In genomic region chr18:74499633-74500032, GRCh38 we compare ENCODE assay signal across 8 cellular contexts. TPM values are rescaled to one million over a fixed set of nuclear protein-coding genes. Genes with fewer than 3 reads are reported as not detected.
DNase-seq lines count a peak whose midpoint lies in the region; ATAC-seq and TF ChIP-seq lines count a peak whose summit lies in the region.

No MANE protein-coding gene starts in this region.

- no peaks in the 10 kb centered on the region for H3K9me3 ChIP-seq in breast epithelium

- H3K27ac ChIP-seq in breast epithelium = peak overlapping the region; percentile 71 to 74

- TF ChIP-seq POLR2A in breast epithelium (IDR thresholded peaks at IDR 0.05) = no peak

- intact Hi-C loops in breast epithelium (cut with DNase I; ENCODE audit: low total_unique reads) = no loop called here

- H3K4me3 ChIP-seq in breast epithelium = peak overlapping the region; percentile 17 to 52 (median 25)

- H3K4me1 ChIP-seq in breast epithelium = no peaks in the 10 kb centered on the region

- H3K36me3 ChIP-seq in breast epithelium = no peaks in the 10 kb centered on the region

- H3K27me3 ChIP-seq in breast epithelium = no peaks in the 10 kb centered on the region

- no peak for TF ChIP-seq CTCF in breast epithelium (IDR thresholded peaks at IDR 0.05)

- peak; percentile 18 for DNase-seq in A172 (ENCODE audit: low spot score)
- peak; percentile 21 for DNase-seq in T follicular helper cell (ENCODE audit: low read depth)
- DNase-seq in breast epithelium (ENCODE audit: low spot score in 2 of 2) = peak; percentile 38 to 84
- peak; percentile 85 for DNase-seq in kidney tubule cell (ENCODE audit: low spot score)
- DNase-seq in stimulated activated CD8-positive, alpha-beta memory T cell treated with anti-CD3 and anti-CD28 coated beads, Interleukin-12 subunit alpha, Interleukin-12 subunit beta, amount 100 ng/mL, for 4 hours (ENCODE audit: low read depth) = peak; percentile 18
- no peak for DNase-seq in DMS53 treated with DMSO at 0.1 percent for 48 hours (lab: John Stamatoyannopoulos, UW; ENCODE audit: unreplicated experiment)

- peak; percentile 42 for ATAC-seq in GM19035 (IDR thresholded peaks at IDR 0.05; ENCODE audit: unreplicated experiment)
- peak; percentile 36 for ATAC-seq in HG03175 (IDR thresholded peaks at IDR 0.05; ENCODE audit: unreplicated experiment)

RNA-seq across cellular contexts. Expression of gene CNDP2, which starts 3.5 kb away (rescaled TPM):
- 48.9 and 59.9 TPM in 2 replicates for total RNA-seq in A172 (2014; rRNA removed; shearing (Covaris generic))
- 100 to 1,000 TPM in 1 of 3 donors, 10 to 100 TPM in 2; 81.0 to 104 (median 95.7) TPM for total RNA-seq in breast epithelium

RNA-seq across cellular contexts. Expression of gene CNDP1, which starts 34.7 kb away (rescaled TPM):
- not detected in 2 replicates for total RNA-seq in A172 (2014; rRNA removed; shearing (Covaris generic))
- total RNA-seq in breast epithelium = under 1 TPM in 1 of 3 donors, not detected in 2; 0.33 TPM

RNA-seq across cellular contexts. Expression of gene DIPK1C, which starts 42.5 kb away (rescaled TPM):
- 0.02 TPM in 1 of 2 replicates, not detected in the other for total RNA-seq in A172 (2014; rRNA removed; shearing (Covaris generic))
- total RNA-seq in breast epithelium = under 1 TPM in 1 of 3 donors, not detected in 2; 0.16 TPM
